In genomic region chr15:59388670-59389069, GRCh38 we compare ENCODE assay signal across 15 cellular contexts. TPM values are rescaled to one million over a fixed set of nuclear protein-coding genes. Genes with fewer than 3 reads are reported as not detected.
DNase-seq lines count a peak whose midpoint lies in the region; ATAC-seq, FAIRE-seq and TF ChIP-seq lines count a peak whose summit lies in the region.
"Had no signal": no experiment of that assay in that cellular context is flagged by ENCODE, and none has a peak within 500 bp of the region (broad histone marks: within the 10 kb centered on the region; RNA-seq: fewer than 3 reads in every experiment).

No MANE protein-coding gene starts in this region.

- no peak overlapping the region for H3K4me3 Mint-ChIP-seq in activated CD4-positive, alpha-beta memory T cell treated with anti-CD3 and anti-CD28 coated beads, Interleukin-2, amount 10 ng/mL, durations not matched to agents 7 days and 5 days

- peaks cover 15% of the 10 kb centered on the region for H3K27me3 Mint-ChIP-seq in activated CD4-positive, alpha-beta memory T cell treated with anti-CD3 and anti-CD28 coated beads, Interleukin-2, amount 10 ng/mL, durations not matched to agents 7 days and 5 days

- H3K4me1 ChIP-seq in A549 (peaks cover 16% of the 10 kb centered on the region), PC-3 (ENCODE audit: insufficient read depth, low read length) (peaks cover 6% of the 10 kb centered on the region; the same call in 1 of the 2 replicates), fibroblast of lung (ENCODE audit: control insufficient read depth, extremely low read depth, insufficient read depth, low read length) (no peaks in the 10 kb centered on the region)
- H3K4me1 ChIP-seq: parathyroid adenoma had no signal

- peak; percentile 53 to 71 for DNase-seq in A549 (ENCODE audit: low read depth in 1 of 2, low spot score in 1 of 2)
- no peak for DNase-seq in GM12891 (ENCODE audit: insufficient read length, low spot score)
- peak; percentile 43 for DNase-seq in PC-3
- DNase-seq in fibroblast of lung (ENCODE audit: low read depth in 2 of 2): peak; percentile 44 to 74
- DNase-seq in cortex of kidney (lab: John Stamatoyannopoulos, UW): no peak
- DNase-seq in activated CD4-positive, alpha-beta memory T cell treated with anti-CD3 and anti-CD28 coated beads, Interleukin-2, amount 10 ng/mL, durations not matched to agents 7 days and 5 days: no peak
- DNase-seq: NCI-H2081 treated with DMSO at 0.1 percent for 48 hours, OCI-M1, T1000 had no signal

- ATAC-seq in A549 (peak; percentile 67; a peak in 5 of 6 replicates), PC-3 (no peak; the same call in 1 of the 2 replicates), GM19035 (IDR thresholded peaks at IDR 0.05; ENCODE audit: unreplicated experiment) (no peak), HG02571 (IDR thresholded peaks at IDR 0.05; ENCODE audit: unreplicated experiment) (no peak)

- H3K79me2 ChIP-seq in PC-3 (ENCODE audit: low read length) (no peaks in the 10 kb centered on the region), fibroblast of lung (ENCODE audit: control insufficient read depth, insufficient read depth, low read length) (no peaks in the 10 kb centered on the region)
- H3K79me2 ChIP-seq: parathyroid adenoma had no signal

- H3K27me3 ChIP-seq in PC-3 (ENCODE audit: low read length) (no peaks in the 10 kb centered on the region), fibroblast of lung (ENCODE audit: control insufficient read depth, insufficient read depth, low read length) (no peaks in the 10 kb centered on the region)

- H3K27ac Mint-ChIP-seq in activated CD4-positive, alpha-beta memory T cell treated with anti-CD3 and anti-CD28 coated beads, Interleukin-2, amount 10 ng/mL, durations not matched to agents 7 days and 5 days: no peak overlapping the region

- no peaks in the 10 kb centered on the region for H3K9me3 Mint-ChIP-seq in activated CD4-positive, alpha-beta memory T cell treated with anti-CD3 and anti-CD28 coated beads, Interleukin-2, amount 10 ng/mL, durations not matched to agents 7 days and 5 days

- TF ChIP-seq EP300 in A549 (IDR thresholded peaks at IDR 0.05): no peak

- no peaks in the 10 kb centered on the region for H3F3A ChIP-seq in PC-3 (ENCODE audit: low read length, unreplicated experiment)

- 44% methylated on average over 3 of the region's 3 CpGs for WGBS in A549 (ENCODE audit: missing lambda C conversion rate)

- H3K4me2 ChIP-seq in A549 (peak overlapping the region; percentile 28), PC-3 (ENCODE audit: low read length) (no peak overlapping the region), fibroblast of lung (ENCODE audit: extremely low read depth, insufficient read depth, low read length) (no peak overlapping the region)

- POLR2A ChIA-PET in A549 (lab: Yijun Ruan, JAX) (no interaction called here), PC-3 (lab: Charles Lee; ENCODE audit: unreplicated experiment) (no interaction called here)
- POLR2A ChIA-PET in activated CD4-positive, alpha-beta memory T cell treated with anti-CD3 and anti-CD28 coated beads, Interleukin-2, amount 10 ng/mL, durations not matched to agents 7 days and 5 days (lab: Charles Lee): interaction anchor here (0.8 kb wide), 1 partner anchor 12 kb away, joined by 3 read pairs; no protein-coding TSS in a partner anchor

- TF ChIP-seq CTCF in A549 (IDR thresholded peaks at IDR 0.05) (no peak), PC-3 (conservative IDR thresholded peaks at IDR 0.05; ENCODE audit: low read depth, low read length) (no peak), fibroblast of lung (conservative IDR thresholded peaks at IDR 0.05 in 1 of 2, IDR thresholded peaks at IDR 0.05 in 1 of 2; ENCODE audit: low read depth in 1 of 2, low read length in 2 of 2) (no peak)

- H3K9ac ChIP-seq in PC-3 (ENCODE audit: low read length): no peak overlapping the region
- H3K9ac ChIP-seq in fibroblast of lung (ENCODE audit: insufficient read depth, low read length): no peak overlapping the region
- H3K9ac ChIP-seq: parathyroid adenoma had no signal

- H3K27ac ChIP-seq in A549: peak overlapping the region; percentile 39 to 65
- no peak overlapping the region for H3K27ac ChIP-seq in PC-3 (ENCODE audit: low read length)
- no peak overlapping the region for H3K27ac ChIP-seq in fibroblast of lung (ENCODE audit: insufficient read depth, low read length)
- H3K27ac ChIP-seq: parathyroid adenoma had no signal

- H3K4me1 Mint-ChIP-seq in activated CD4-positive, alpha-beta memory T cell treated with anti-CD3 and anti-CD28 coated beads, Interleukin-2, amount 10 ng/mL, durations not matched to agents 7 days and 5 days: peaks cover 15% of the 10 kb centered on the region

- peak; percentile 98 for FAIRE-seq in A549 (lab: Jason Lieb, UNC)
- peak; percentile 51 for FAIRE-seq in GM12891 (lab: Jason Lieb, UNC)
- FAIRE-seq: G401.6, H54 had no signal

- no peak overlapping the region for H2AFZ ChIP-seq in PC-3 (ENCODE audit: low read length)
- no peak overlapping the region for H2AFZ ChIP-seq in fibroblast of lung (ENCODE audit: low read length)
- H2AFZ ChIP-seq: parathyroid adenoma had no signal

- intact Hi-C loops in PC-3 (cut with micrococcal nuclease): no loop called here

- CTCF ChIA-PET in A549 (lab: Yijun Ruan, JAX): interaction anchor here (1.2 to 1.9 kb wide), 4 partner anchors 12 to 140 kb away, joined by 4 to 5 read pairs (median 4); no protein-coding TSS in a partner anchor
- CTCF ChIA-PET in PC-3 (lab: Charles Lee): no interaction called here
- CTCF ChIA-PET in activated CD4-positive, alpha-beta memory T cell treated with anti-CD3 and anti-CD28 coated beads, Interleukin-2, amount 10 ng/mL, durations not matched to agents 7 days and 5 days (lab: Charles Lee): interaction anchor here (0.6 kb wide), 1 partner anchor 14 kb away, joined by 3 read pairs; no protein-coding TSS in a partner anchor

- H3K9me2 ChIP-seq in PC-3 (replicated peaks; ENCODE audit: low read length): no peaks in the 10 kb centered on the region

- H3K9me3 ChIP-seq in A549 (no peaks in the 10 kb centered on the region), PC-3 (ENCODE audit: low read length) (no peaks in the 10 kb centered on the region), fibroblast of lung (ENCODE audit: control insufficient read depth, insufficient read depth, low read depth, low read length) (no peaks in the 10 kb centered on the region)

- TF ChIP-seq POLR2A in A549 (IDR thresholded peaks at IDR 0.05; ENCODE audit: low read length): no peak
- TF ChIP-seq POLR2A in GM12891 (IDR thresholded peaks at IDR 0.05; ENCODE audit: low read depth, low read length): no peak

- BruUV-seq in PC-3 (replicated peaks; lab: Mats Ljungman, UMichigan): no TSS peak

- H3K36me3 Mint-ChIP-seq in activated CD4-positive, alpha-beta memory T cell treated with anti-CD3 and anti-CD28 coated beads, Interleukin-2, amount 10 ng/mL, durations not matched to agents 7 days and 5 days (ENCODE audit: low read depth): no peaks in the 10 kb centered on the region

- H3K4me3 ChIP-seq in A549 (no peak overlapping the region), PC-3 (ENCODE audit: low read length) (no peak overlapping the region), fibroblast of lung (replicated peaks in 1 of 4; ENCODE audit: control extremely low read depth in 1 of 4, insufficient read depth in 1 of 4, low read depth in 3 of 4, low read length in 4 of 4) (no peak overlapping the region)

- H4K20me1 ChIP-seq in PC-3 (ENCODE audit: low read length): no peaks in the 10 kb centered on the region
- H4K20me1 ChIP-seq in fibroblast of lung (ENCODE audit: control insufficient read depth, extremely low read depth, insufficient read depth, low read length): no peaks in the 10 kb centered on the region

- no peak for TF ChIP-seq RAD21 in A549 (conservative IDR thresholded peaks at IDR 0.05 in 1 of 2, IDR thresholded peaks at IDR 0.05 in 1 of 2)

- H3K36me3 ChIP-seq in PC-3 (ENCODE audit: low read depth, low read length): no peaks in the 10 kb centered on the region
- no peaks in the 10 kb centered on the region for H3K36me3 ChIP-seq in fibroblast of lung (ENCODE audit: control insufficient read depth, insufficient read depth, low read length)

TF ChIP-seq in A549, 52 proteins besides CTCF, POLR2A, EP300 and RAD21 (continues in another document):
- peak; percentile 30; the same call in 1 of the 2 replicates for TF ChIP-seq MAX (IDR thresholded peaks at IDR 0.05)

TF ChIP-seq in GM12891, 5 proteins besides CTCF, POLR2A, EP300 and RAD21:
- TF ChIP-seq POLR2AphosphoS5 (IDR thresholded peaks at IDR 0.05; ENCODE audit: low read depth, low read length) (no peak), PAX5 (IDR thresholded peaks at IDR 0.05; ENCODE audit: insufficient read depth, low read length, severe bottlenecking) (no peak), POU2F2 (IDR thresholded peaks at IDR 0.05; ENCODE audit: low read depth, low read length) (no peak), TAF1 (IDR thresholded peaks at IDR 0.05; ENCODE audit: low read depth, low read length) (no peak)
TF ChIP-seq in GM12891: peak in this region for 0.

RNA-seq across cellular contexts. Expression of gene MYO1E, which starts 16.0 kb away (rescaled TPM):
- polyA plus RNA-seq in A549 (2011; rRNA removed): 451 and 497 TPM in 2 replicates
- 76.7 and 101 TPM in 2 replicates for polyA plus RNA-seq in A549 (2012; cell fraction: cytosol; rRNA removed)
- polyA plus RNA-seq in A549 (2012; cell fraction: nucleus; rRNA removed): 251 and 264 TPM in 2 replicates
- 168 to 202 TPM (median 181 TPM) in 3 replicates for polyA plus RNA-seq in A549 (2017; fragmentation: RNase III; extraction: RNeasy Plus Mini Kit Qiagen cat#74134 plus additional on column Dnase treatment)
- 285 and 317 TPM in 2 replicates for polyA minus RNA-seq in A549 (2011; rRNA and poly(A)+ RNA removed)
- polyA plus RNA-seq in GM12891 (2012; ENCODE audit: low read depth, missing spikeins): 94.9 TPM
- 67.7 and 68.8 TPM in 2 replicates for total RNA-seq in PC-3 (2014; rRNA removed)
- 26.5 and 27.6 TPM in 2 replicates for total RNA-seq in fibroblast of lung
- polyA plus RNA-seq in fibroblast of lung: 20.7 and 84.0 TPM in 2 replicates
- 47.5 and 167 TPM in 2 replicates for polyA plus RNA-seq in fibroblast of lung (2012)
- polyA minus RNA-seq in fibroblast of lung (ENCODE audit: low replicate concordance): 9.8 and 37.0 TPM in 2 replicates
- 10 to 100 TPM; 40.8 to 46.1 TPM for total RNA-seq in activated CD4-positive, alpha-beta memory T cell treated with anti-CD3 and anti-CD28 coated beads, Interleukin-2, amount 10 ng/mL, durations not matched to agents 7 days and 5 days

RNA-seq across cellular contexts. Expression of gene FAM81A, which starts 49.3 kb away (rescaled TPM):
- polyA plus RNA-seq in A549 (2011; rRNA removed) (12.4 and 13.1 TPM in 2 replicates), A549 (2017; fragmentation: RNase III; extraction: RNeasy Plus Mini Kit Qiagen cat#74134 plus additional on column Dnase treatment) (11.5 to 15.1 TPM (median 12.7 TPM) in 3 replicates), fibroblast of lung (0.09 and 0.24 TPM in 2 replicates)
- polyA plus RNA-seq in A549 (2012; cell fraction: cytosol; rRNA removed): 9.6 and 10.4 TPM in 2 replicates
- polyA plus RNA-seq in A549 (2012; cell fraction: nucleus; rRNA removed): 3.5 and 5.3 TPM in 2 replicates
- 4.9 and 7.7 TPM in 2 replicates for polyA minus RNA-seq in A549 (2011; rRNA and poly(A)+ RNA removed)
- 13.4 TPM for polyA plus RNA-seq in GM12891 (2012; ENCODE audit: low read depth, missing spikeins)
- total RNA-seq in PC-3 (2014; rRNA removed) (2.5 and 8.1 TPM in 2 replicates), fibroblast of lung (0.26 and 0.33 TPM in 2 replicates)
- polyA plus RNA-seq in fibroblast of lung (2012): 0.06 TPM in 2 replicates
- polyA minus RNA-seq in fibroblast of lung (ENCODE audit: low replicate concordance): 0.47 TPM in 1 of 2 replicates, not detected in the other
- total RNA-seq in activated CD4-positive, alpha-beta memory T cell treated with anti-CD3 and anti-CD28 coated beads, Interleukin-2, amount 10 ng/mL, durations not matched to agents 7 days and 5 days: under 1 TPM; 0.08 to 0.50 TPM
- polyA plus RNA-seq: BJ had no signal

Comparison
In these comparisons a context has a peak if more than half of its experiments do, and no peak if none do; other contexts are left out.
1. ATAC-seq: peak in A549 (2 of 2); none in PC-3 (single experiment), GM19035 (single experiment) and HG02571 (single experiment).
2. DNase-seq: peak in A549 (2 of 2), PC-3 (single experiment) and fibroblast of lung (2 of 2); none in GM12891 (single experiment), cortex of kidney (single experiment) and activated CD4-positive, alpha-beta memory T cell treated with anti-CD3 and anti-CD28 coated beads, Interleukin-2, amount 10 ng/mL, durations not matched to agents 7 days and 5 days (single experiment).
3. H3K27ac ChIP-seq: peak in A549 (2 of 2); none in PC-3 (single experiment) and fibroblast of lung (single experiment).